ENCODE assay signal across 24 cellular contexts in genomic region chr18:31154186-31154585, GRCh38. TPM values are rescaled to one million over a fixed set of nuclear protein-coding genes. Genes with fewer than 3 reads are reported as not detected.
"Had no signal": no experiment of that assay in that cellular context is flagged by ENCODE, and none has a peak within 500 bp of the region (broad histone marks: within the 10 kb centered on the region; RNA-seq: fewer than 3 reads in every experiment).

No MANE protein-coding gene starts in this region.

- H3K4me1 ChIP-seq: adrenal gland, SJCRH30 had no signal

- H3K27me3 ChIP-seq: adrenal gland, SJCRH30 had no signal

- H3K27ac ChIP-seq: adrenal gland, SJCRH30, WERI-Rb-1 had no signal

- H3K36me3 ChIP-seq: adrenal gland, SJCRH30, WERI-Rb-1 had no signal

- H3K4me3 ChIP-seq: adrenal gland, SJCRH30 had no signal

- H3K9me3 ChIP-seq: adrenal gland, SJCRH30, SK-N-SH had no signal

- DNase-seq: activated CD4-positive, alpha-beta T cell treated with anti-CD3 and anti-CD28 coated beads for 4 hours; activated CD8-positive, alpha-beta memory T cell treated with anti-CD3 and anti-CD28 coated beads, Interleukin-2, amount 50 U/mL, for 4 hours; activated CD8-positive, alpha-beta T cell treated with anti-CD3 and anti-CD28 coated beads for 36 hours; activated naive CD4-positive, alpha-beta T cell treated with anti-CD3 and anti-CD28 coated beads, Interleukin-2, amount 50 U/mL, for 16 hours; activated naive CD8-positive, alpha-beta T cell treated with anti-CD3 and anti-CD28 coated beads, Interleukin-2, amount 10 ng/mL, durations not matched to agents 7 days and 5 days; adrenal gland; anterior cingulate cortex; central memory CD4-positive, alpha-beta T cell; MM.1S; NCI-H1417 treated with DMSO at 0.1 percent for 48 hours; NCI-H1694; NCI-H2171; NCI-H2227 treated with DMSO at 0.1 percent for 48 hours; NCI-H446 treated with DMSO at 0.1 percent for 48 hours; NCI-H524 treated with DMSO at 0.1 percent for 48 hours; NCI-H748 treated with DMSO at 0.1 percent for 48 hours; Right ventricle myocardium superior; RPMI8226; SJCRH30; SK-N-SH; T-helper 1 cell; WERI-Rb-1 had no signal

RNA-seq across cellular contexts. Expression of gene DSC1, which starts 8.5 kb away (rescaled TPM):
- total RNA-seq: adrenal gland, chondrocyte, SJCRH30 had no signal

RNA-seq across cellular contexts. Expression of gene DSC2, which starts 52.0 kb away (rescaled TPM):
- total RNA-seq: activated CD8-positive, alpha-beta T cell treated with anti-CD3 and anti-CD28 coated beads for 36 hours; activated naive CD8-positive, alpha-beta T cell treated with anti-CD3 and anti-CD28 coated beads, Interleukin-2, amount 10 ng/mL, durations not matched to agents 7 days and 5 days; SJCRH30; T-helper 2 cell treated with Interferon-gamma antibody and Interleukin-4, amounts not matched to agents 100 ng/mL and 5 ng/mL, for 36 hours had no signal
